1 cellular context compared by ENCODE assay signal in genomic region chr10:45063605-45064231, GRCh38.
TF ChIP-seq lines count a peak whose summit lies in the region.

No MANE protein-coding gene starts in this region.

TF ChIP-seq in HepG2, 621 proteins besides CTCF, POLR2A, EP300 and RAD21 (continued from another document):
- TF ChIP-seq MXD3 (CRISPR knock-in tag; IDR thresholded peaks at IDR 0.05) (no peak), ZNF607 (CRISPR knock-in tag; IDR thresholded peaks at IDR 0.05; ENCODE audit: borderline replicate concordance) (no peak)
